8 cellular contexts compared by ENCODE assay signal in genomic region chr9:112348257-112348992, GRCh38. TPM values are rescaled to one million over a fixed set of nuclear protein-coding genes. Genes with fewer than 3 reads are reported as not detected.
DNase-seq lines count a peak whose midpoint lies in the region; ATAC-seq and TF ChIP-seq lines count a peak whose summit lies in the region.

No MANE protein-coding gene starts in this region.

- DNase-seq in ELF-1 (ENCODE audit: low read depth, low spot score) (peak; percentile 89), NCI-H748 (lab: John Stamatoyannopoulos, UW; ENCODE audit: unreplicated experiment) (peak; percentile 89), foreskin melanocyte (peak; percentile 68), omental fat pad (ENCODE audit: low spot score) (peak; percentile 79), stromal cell of bone marrow (ENCODE audit: low read depth) (peak; percentile 42), GDM1 (lab: John Stamatoyannopoulos, UW) (no peak), AML-193 (lab: John Stamatoyannopoulos, UW) (no peak)
- peak; percentile 75 for DNase-seq in activated naive CD4-positive, alpha-beta T cell treated with Interleukin-2 at 50 U/mL for 16 hours

- no peak for ATAC-seq in omental fat pad (ENCODE audit: low FRiP score)

- TF ChIP-seq CTCF in omental fat pad (IDR thresholded peaks at IDR 0.05): no peak

RNA-seq across cellular contexts. Expression of gene PTBP3, which starts 15.0 kb away (rescaled TPM):
- 10 to 100 TPM; 24.5 to 50.3 (median 39.7) TPM for total RNA-seq in omental fat pad

RNA-seq across cellular contexts. Expression of gene HSDL2, which starts 31.5 kb away (rescaled TPM):
- total RNA-seq in omental fat pad: 100 to 1,000 TPM in 1 of 4 donors, 10 to 100 TPM in 3; 54.0 to 106 (median 59.9) TPM

Comparison
In these comparisons a context has a peak if more than half of its experiments do, and no peak if none do; other contexts are left out.
1. DNase-seq: peak in ELF-1 (single experiment), NCI-H748 (single experiment), activated naive CD4-positive, alpha-beta T cell treated with Interleukin-2 at 50 U/mL for 16 hours (single experiment), foreskin melanocyte (single experiment), omental fat pad (single experiment) and stromal cell of bone marrow (single experiment); none in GDM1 (single experiment) and AML-193 (0 of 2).